In genomic region chr7:140656548-140657515, GRCh38 we compare ENCODE assay signal across 8 cellular contexts. TPM values are rescaled to one million over a fixed set of nuclear protein-coding genes. Genes with fewer than 3 reads are reported as not detected.
DNase-seq lines count a peak whose midpoint lies in the region; ATAC-seq and TF ChIP-seq lines count a peak whose summit lies in the region.

No MANE protein-coding gene starts in this region.

- no peaks in the 10 kb centered on the region for H3K4me1 ChIP-seq in urinary bladder (ENCODE audit: insufficient read depth)

- H3K27ac ChIP-seq in urinary bladder (ENCODE audit: low read depth): peak overlapping the region; percentile 14

- DNase-seq in AG10803 (ENCODE audit: low read depth) (peak; percentile 69), RPMI8226 (peak; percentile 72), dedifferentiated amniotic fluid mesenchymal stem cell (ENCODE audit: extremely low spot score) (peak; percentile 52), myocyte (ENCODE audit: low read depth) (peak; percentile 70), ecto neural progenitor cell (ENCODE audit: low spot score) (no peak)

- H3K36me3 ChIP-seq in urinary bladder (ENCODE audit: insufficient read depth): no peaks in the 10 kb centered on the region

- no peak for TF ChIP-seq CTCF in AG10803 (conservative IDR thresholded peaks at IDR 0.05; ENCODE audit: low read length)

- H3K4me3 ChIP-seq in AG10803 (ENCODE audit: low read length): peak overlapping the region; percentile 52
- H3K4me3 ChIP-seq in urinary bladder (ENCODE audit: low read depth, low read length): no peak overlapping the region

- WGBS in urinary bladder: 58% methylated on average over 11 of the region's 11 CpGs

- peak; percentile 80 for ATAC-seq in GM18858 (IDR thresholded peaks at IDR 0.05; ENCODE audit: unreplicated experiment)
- peak; percentile 82 for ATAC-seq in HG03064 (IDR thresholded peaks at IDR 0.05; ENCODE audit: low read depth, unreplicated experiment)

RNA-seq across cellular contexts. Expression of gene ADCK2, which starts 15.9 kb away (rescaled TPM):
- 14.4 and 16.0 TPM in 2 replicates for total RNA-seq in myocyte
- 14.8 TPM for polyA plus RNA-seq in myocyte (2012)
- 15.6 TPM for total RNA-seq in urinary bladder
- polyA plus RNA-seq in urinary bladder: 17.2 TPM

RNA-seq across cellular contexts. Expression of gene DENND2A, which starts 16.2 kb away (rescaled TPM):
- total RNA-seq in myocyte: 0.05 and 0.21 TPM in 2 replicates
- polyA plus RNA-seq in myocyte (2012): 0.06 TPM
- total RNA-seq in urinary bladder: 34.4 TPM
- 16.9 TPM for polyA plus RNA-seq in urinary bladder

RNA-seq across cellular contexts. Expression of gene NDUFB2, which starts 39.7 kb away (rescaled TPM):
- 388 and 434 TPM in 2 replicates for total RNA-seq in myocyte
- 534 TPM for polyA plus RNA-seq in myocyte (2012)
- total RNA-seq in urinary bladder: 90.2 TPM
- 269 TPM for polyA plus RNA-seq in urinary bladder

Comparison
In these comparisons a context has a peak if more than half of its experiments do, and no peak if none do; other contexts are left out.
1. RNA of gene DENND2A, which starts 16.2 kb away (total RNA-seq): 34.4 TPM in urinary bladder (single experiment); 0.05 to 0.21 TPM in myocyte; every median in the first group is over 10 times any median in the second.